ENCODE assay signal across 31 cellular contexts in genomic region chr15:49038382-49038781, GRCh38. TPM values are rescaled to one million over a fixed set of nuclear protein-coding genes. Genes with fewer than 3 reads are reported as not detected.
DNase-seq lines count a peak whose midpoint lies in the region; ATAC-seq, FAIRE-seq and TF ChIP-seq lines count a peak whose summit lies in the region.
"Had no signal": no experiment of that assay in that cellular context is flagged by ENCODE, and none has a peak within 500 bp of the region (broad histone marks: within the 10 kb centered on the region; RNA-seq: fewer than 3 reads in every experiment).

No MANE protein-coding gene starts in this region.

- intact Hi-C loops in stomach (cut with DNase I; ENCODE audit: low total_unique reads) = no loop called here
- intact Hi-C loops in CD4-positive, alpha-beta T cell (cut with DNase I, micrococcal nuclease) = no loop called here
- intact Hi-C loops in ovary (cut with DNase I) = no loop called here

- H3K36me3 Mint-ChIP-seq in astrocyte (ENCODE audit: low read depth, unreplicated experiment) = peaks cover 3% of the 10 kb centered on the region
- peaks cover 47% of the 10 kb centered on the region for H3K36me3 Mint-ChIP-seq in CD4-positive, alpha-beta T cell (ENCODE audit: low read depth)
- H3K36me3 Mint-ChIP-seq: naive B cell had no signal

- no peak overlapping the region for H3K4me3 ChIP-seq in astrocyte (ENCODE audit: insufficient read depth, low read depth, low read length)
- H3K4me3 ChIP-seq in fibroblast of villous mesenchyme (ENCODE audit: low read depth, low read length) = no peak overlapping the region
- no peak overlapping the region for H3K4me3 ChIP-seq in stomach
- H3K4me3 ChIP-seq in ovary = no peak overlapping the region
- H3K4me3 ChIP-seq: BLaER1, GM12878, skin epidermis had no signal

- H3K9ac ChIP-seq in astrocyte (ENCODE audit: low read length) = no peak overlapping the region
- H3K9ac ChIP-seq: BLaER1 had no signal

- FAIRE-seq in A204.1 (lab: Jason Lieb, UNC) = peak; percentile 51
- FAIRE-seq in astrocyte (lab: Jason Lieb, UNC) = no peak
- FAIRE-seq: GM12878, islet of Langerhans had no signal

- H3K4me3 Mint-ChIP-seq in astrocyte (ENCODE audit: unreplicated experiment) = no peak overlapping the region
- no peak overlapping the region for H3K4me3 Mint-ChIP-seq in CD4-positive, alpha-beta T cell
- H3K4me3 Mint-ChIP-seq: activated B cell treated with CpG ODN at 0.5 μM for 24 hours, mesothelial cell of epicardium, naive B cell, type B pancreatic cell had no signal

- H3K4me2 ChIP-seq in astrocyte (ENCODE audit: low read length) = no peak overlapping the region
- H3K4me2 ChIP-seq: BLaER1 had no signal

- H3K9me3 ChIP-seq in astrocyte (ENCODE audit: insufficient read depth, low read depth, low read length) (no peaks in the 10 kb centered on the region), stomach (no peaks in the 10 kb centered on the region), ovary (no peaks in the 10 kb centered on the region)
- no peaks in the 10 kb centered on the region for H3K9me3 ChIP-seq in CD4-positive, alpha-beta T cell (ENCODE audit: control insufficient read depth, low read length)
- H3K9me3 ChIP-seq: BLaER1 had no signal

- ATAC-seq in CD4-positive, alpha-beta T cell (ENCODE audit: poor library complexity) = no peak
- ATAC-seq: activated T-cell treated with anti-CD3 and anti-CD28 coated beads, Interleukin-2, amount 50 U/mL, for 72 hours; esophagus mucosa; GM12878; left ventricle myocardium superior had no signal

- H3K79me2 ChIP-seq in astrocyte (ENCODE audit: insufficient read depth, low read length) = peaks cover 83% of the 10 kb centered on the region

- H2AFZ ChIP-seq in astrocyte (ENCODE audit: low read depth, low read length) = no peak overlapping the region

- H3K27me3 Mint-ChIP-seq in astrocyte (ENCODE audit: low read depth, unreplicated experiment) = no peaks in the 10 kb centered on the region
- no peaks in the 10 kb centered on the region for H3K27me3 Mint-ChIP-seq in CD4-positive, alpha-beta T cell
- H3K27me3 Mint-ChIP-seq: activated B cell treated with CpG ODN at 0.5 μM for 24 hours, naive B cell, type B pancreatic cell had no signal

- no peak for TF ChIP-seq CTCF in astrocyte (IDR thresholded peaks at IDR 0.05; ENCODE audit: insufficient read depth, low read depth, low read length)
- no peak for TF ChIP-seq CTCF in fibroblast of villous mesenchyme (IDR thresholded peaks at IDR 0.05; ENCODE audit: insufficient read depth, low read depth, low read length)
- TF ChIP-seq CTCF in stomach (IDR thresholded peaks at IDR 0.05) = no peak
- TF ChIP-seq CTCF in CD4-positive, alpha-beta T cell (IDR thresholded peaks at IDR 0.05) = no peak
- TF ChIP-seq CTCF in ovary (IDR thresholded peaks at IDR 0.05) = no peak

- H3K36me3 ChIP-seq in astrocyte (ENCODE audit: insufficient read depth, low read length) (no peaks in the 10 kb centered on the region), stomach (peaks cover 7 to 30% (median 13%) of the 10 kb centered on the region in 4 donors), ovary (no peaks in the 10 kb centered on the region)

- H3K27me3 ChIP-seq in astrocyte (ENCODE audit: insufficient read depth, low read length) (no peaks in the 10 kb centered on the region), stomach (no peaks in the 10 kb centered on the region), ovary (no peaks in the 10 kb centered on the region)
- no peaks in the 10 kb centered on the region for H3K27me3 ChIP-seq in CD4-positive, alpha-beta T cell (ENCODE audit: control insufficient read depth, insufficient read depth, low read length)
- H3K27me3 ChIP-seq: BLaER1 had no signal

- H3K27ac ChIP-seq in astrocyte (ENCODE audit: low read depth, low read length) (no peak overlapping the region), stomach (no peak overlapping the region), ovary (no peak overlapping the region)
- H3K27ac ChIP-seq in CD4-positive, alpha-beta T cell (ENCODE audit: low read depth, low read length) = no peak overlapping the region
- H3K27ac ChIP-seq: BLaER1, skin epidermis had no signal

- H3K4me1 ChIP-seq in astrocyte (ENCODE audit: insufficient read depth, low read length) (peaks cover 5% of the 10 kb centered on the region), stomach (peaks cover 8 to 72% (median 44%) of the 10 kb centered on the region in 4 donors), ovary (ENCODE audit: insufficient read depth) (peaks cover 6% of the 10 kb centered on the region)

- POLR2A ChIA-PET in CD4-positive, alpha-beta T cell (lab: Charles Lee) = interaction anchor here (1.6 kb wide), 1 partner anchor 8 kb away, joined by 5 read pairs; the partner anchor contains the start of gene SECISBP2L

- no peak overlapping the region for H3K27ac Mint-ChIP-seq in astrocyte (ENCODE audit: unreplicated experiment)
- H3K27ac Mint-ChIP-seq in CD4-positive, alpha-beta T cell = no peak overlapping the region
- H3K27ac Mint-ChIP-seq: activated B cell treated with CpG ODN at 0.5 μM for 24 hours; activated T-cell treated with anti-CD3 and anti-CD28 coated beads, Interleukin-2, amount 50 U/mL, for 72 hours; mesothelial cell of epicardium had no signal

- H4K20me1 ChIP-seq in astrocyte (ENCODE audit: insufficient read depth, low read length) = peaks cover 21% of the 10 kb centered on the region

- no peaks in the 10 kb centered on the region for H3K9me3 Mint-ChIP-seq in astrocyte (ENCODE audit: unreplicated experiment)
- H3K9me3 Mint-ChIP-seq in CD4-positive, alpha-beta T cell = no peaks in the 10 kb centered on the region
- H3K9me3 Mint-ChIP-seq: activated B cell treated with CpG ODN at 0.5 μM for 24 hours; activated T-cell treated with anti-CD3 and anti-CD28 coated beads, Interleukin-2, amount 50 U/mL, for 72 hours; naive B cell; type B pancreatic cell had no signal

- no peak for TF ChIP-seq POLR2A in stomach (IDR thresholded peaks at IDR 0.05)
- TF ChIP-seq POLR2A in ovary (IDR thresholded peaks at IDR 0.05) = no peak

- H3K4me1 Mint-ChIP-seq in astrocyte (ENCODE audit: low read depth, unreplicated experiment) = peaks cover 33% of the 10 kb centered on the region
- H3K4me1 Mint-ChIP-seq in CD4-positive, alpha-beta T cell (ENCODE audit: low read depth) = peaks cover 58% of the 10 kb centered on the region

- DNase-seq in HCEC 1CT (peak; percentile 15), astrocyte (ENCODE audit: low read depth) (peak; percentile 3), fibroblast of villous mesenchyme (ENCODE audit: low read depth) (peak; percentile 28), stomach (no peak), NCI-H510A (lab: John Stamatoyannopoulos, UW) (no peak), ovary (no peak)
- DNase-seq in CD4-positive, alpha-beta T cell = no peak
- DNase-seq: activated B cell treated with CpG ODN at 0.5 μM for 24 hours; activated CD4-positive, alpha-beta T cell treated with anti-CD3 and anti-CD28 coated beads, Interleukin-2, amount 50 U/mL, for 4 hours; activated naive CD4-positive, alpha-beta T cell treated with Interleukin-2 at 50 U/mL for 16 hours; activated T-cell treated with anti-CD3 and anti-CD28 coated beads, Interleukin-2, amount 50 U/mL, for 72 hours; COR-L47; cortex of kidney; DMS79 treated with DMSO at 0.1 percent for 48 hours; left ventricle myocardium superior; naive B cell; NCI-H1048; NCI-H187; NCI-H2171 treated with DMSO at 0.1 percent for 48 hours; NCI-H524 treated with DMSO at 0.1 percent for 48 hours; nucleus accumbens; SIG-M5; stimulated activated CD8-positive, alpha-beta memory T cell treated with anti-CD3 and anti-CD28 coated beads, Interleukin-4, amount 100 ng/mL, for 48 hours had no signal

- no peak for TF ChIP-seq EP300 in stomach (IDR thresholded peaks at IDR 0.05)
- no peak for TF ChIP-seq EP300 in ovary (IDR thresholded peaks at IDR 0.05)

- CTCF ChIA-PET in CD4-positive, alpha-beta T cell (lab: Charles Lee) = interaction anchor here (1.1 kb wide), 1 partner anchor 63 kb away, joined by 3 read pairs; no protein-coding TSS in a partner anchor

RNA-seq across cellular contexts. Expression of gene SECISBP2L, which starts 7.9 kb away (rescaled TPM):
- total RNA-seq in astrocyte (52.5 and 53.2 TPM in 2 replicates), fibroblast of villous mesenchyme (43.5 and 74.3 TPM in 2 replicates), stomach (100 to 1,000 TPM in 1 of 5 donors, 10 to 100 TPM in 4; 23.3 to 113 (median 37.1) TPM), ovary (10 to 100 TPM; 28.7 to 47.0 (median 40.7) TPM)
- polyA plus RNA-seq in stomach (1 to 10 TPM; 6.4 to 8.7 (median 8.2) TPM), ovary (10 to 100 TPM; 13.1 to 26.8 TPM)
- 10 to 100 TPM; 55.9 to 56.0 TPM for total RNA-seq in CD4-positive, alpha-beta T cell

Comparison
In these comparisons a context has a peak if more than half of its experiments do, and no peak if none do; other contexts are left out.
1. DNase-seq: peak in HCEC 1CT (single experiment), astrocyte (single experiment) and fibroblast of villous mesenchyme (single experiment); none in stomach (single experiment), CD4-positive, alpha-beta T cell (0 of 10), NCI-H510A (single experiment) and ovary (0 of 5).